Comparison of ENCODE assay signal across 13 cellular contexts in the genomic region with DNA sequence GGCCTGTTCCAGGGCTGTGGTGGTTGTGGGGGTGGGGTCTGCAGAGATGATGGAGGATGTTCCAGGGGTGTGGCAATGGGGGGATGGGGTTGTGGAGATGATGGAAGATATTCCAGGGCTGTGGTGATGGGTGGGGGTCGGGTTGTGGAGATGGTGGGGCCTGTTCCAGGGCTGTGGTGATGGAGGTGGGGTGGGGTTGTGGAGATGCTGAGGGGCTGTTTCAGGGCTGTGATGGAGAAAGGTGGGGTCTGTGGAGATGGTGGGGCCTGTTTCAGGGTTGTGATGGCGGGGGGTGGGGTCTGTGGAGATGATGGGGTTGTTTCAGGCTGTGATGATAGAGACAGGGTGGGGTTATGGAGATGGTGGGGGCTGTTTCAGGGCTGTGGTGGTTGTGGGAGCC.
A peak's percentile ranks its signal among the peaks of the same experiment; 100 is the strongest.
DNase-seq lines count a peak whose midpoint lies in the region; ATAC-seq and TF ChIP-seq lines count a peak whose summit lies in the region.
"Had no signal": no experiment of that assay in that cellular context is flagged by ENCODE, and none has a peak within 500 bp of the region (broad histone marks: within the 10 kb centered on the region; RNA-seq: fewer than 3 reads in every experiment).

No MANE protein-coding gene starts in this region.

- H3K27me3 ChIP-seq in endodermal cell (ENCODE audit: control insufficient read depth, insufficient read depth, low read length, poor library complexity, severe bottlenecking), result no peaks in the 10 kb centered on the region

- H3K4me3 ChIP-seq in HEK293 (ENCODE audit: low read depth, low read length) (no peak overlapping the region), endodermal cell (ENCODE audit: low read length) (no peak overlapping the region)

- H3K36me3 ChIP-seq in HEK293 (ENCODE audit: control insufficient read depth in 2 of 2, insufficient read depth in 1 of 2, low read length in 2 of 2) (no peaks in the 10 kb centered on the region), endodermal cell (ENCODE audit: control insufficient read depth, insufficient read depth, low read length) (no peaks in the 10 kb centered on the region)

- H3K36me3 Mint-ChIP-seq in endodermal cell (ENCODE audit: low read depth), result no peaks in the 10 kb centered on the region
- H3K36me3 Mint-ChIP-seq in osteocyte (ENCODE audit: unreplicated experiment), result no peaks in the 10 kb centered on the region
- no peaks in the 10 kb centered on the region for H3K36me3 Mint-ChIP-seq in type B pancreatic cell
- H3K36me3 Mint-ChIP-seq in WTC11, result peaks cover 8% of the 10 kb centered on the region
- no peaks in the 10 kb centered on the region for H3K36me3 Mint-ChIP-seq in mesothelial cell of epicardium
- no peaks in the 10 kb centered on the region for H3K36me3 Mint-ChIP-seq in stimulated activated effector memory CD8-positive, alpha-beta T cell treated with anti-CD3 and anti-CD28 coated beads, Interleukin-12 subunit alpha, Interleukin-12 subunit beta, amount 100 ng/mL, for 72 hours

- TF ChIP-seq CTCF in HEK293 (tag by site-specific recombination; IDR thresholded peaks at IDR 0.05) (no peak), endodermal cell (conservative IDR thresholded peaks at IDR 0.05) (no peak), osteocyte (IDR thresholded peaks at IDR 0.05) (no peak), type B pancreatic cell (conservative IDR thresholded peaks at IDR 0.05) (no peak), WTC11 (IDR thresholded peaks at IDR 0.05) (no peak), mesothelial cell of epicardium (IDR thresholded peaks at IDR 0.05; ENCODE audit: unreplicated experiment) (no peak)

- H3K4me3 Mint-ChIP-seq in endodermal cell (no peak overlapping the region), osteocyte (ENCODE audit: unreplicated experiment) (no peak overlapping the region), type B pancreatic cell (no peak overlapping the region), WTC11 (no peak overlapping the region), mesothelial cell of epicardium (no peak overlapping the region)
- H3K4me3 Mint-ChIP-seq in stimulated activated effector memory CD8-positive, alpha-beta T cell treated with anti-CD3 and anti-CD28 coated beads, Interleukin-12 subunit alpha, Interleukin-12 subunit beta, amount 100 ng/mL, for 72 hours, result no peak overlapping the region
- H3K4me3 Mint-ChIP-seq: CD4-positive, alpha-beta T cell had no signal

- no peak for ATAC-seq in WTC11
- ATAC-seq in stimulated activated effector memory CD8-positive, alpha-beta T cell treated with anti-CD3 and anti-CD28 coated beads, Interleukin-12 subunit alpha, Interleukin-12 subunit beta, amount 100 ng/mL, for 72 hours, result no peak

- no peaks in the 10 kb centered on the region for H3K4me1 ChIP-seq in HEK293 (ENCODE audit: control insufficient read depth, insufficient read depth, low read length)
- no peaks in the 10 kb centered on the region for H3K4me1 ChIP-seq in endodermal cell (ENCODE audit: control insufficient read depth, insufficient read depth, low read length)
- H3K4me1 ChIP-seq: Caco-2 had no signal

- H3K9me3 ChIP-seq in HEK293 (ENCODE audit: control insufficient read depth, insufficient read depth, low read depth, low read length) (no peaks in the 10 kb centered on the region), endodermal cell (ENCODE audit: control insufficient read depth, low read length) (no peaks in the 10 kb centered on the region)
- H3K9me3 ChIP-seq: Caco-2 had no signal

- H3K4me1 Mint-ChIP-seq in endodermal cell, result no peaks in the 10 kb centered on the region
- H3K4me1 Mint-ChIP-seq in osteocyte (ENCODE audit: unreplicated experiment), result no peaks in the 10 kb centered on the region
- H3K4me1 Mint-ChIP-seq in type B pancreatic cell (ENCODE audit: unreplicated experiment), result peaks cover 5% of the 10 kb centered on the region
- peaks cover 4% of the 10 kb centered on the region; the same call in 1 of the 2 replicates for H3K4me1 Mint-ChIP-seq in WTC11
- no peaks in the 10 kb centered on the region for H3K4me1 Mint-ChIP-seq in mesothelial cell of epicardium
- H3K4me1 Mint-ChIP-seq in stimulated activated effector memory CD8-positive, alpha-beta T cell treated with anti-CD3 and anti-CD28 coated beads, Interleukin-12 subunit alpha, Interleukin-12 subunit beta, amount 100 ng/mL, for 72 hours, result peaks cover 9% of the 10 kb centered on the region

- CTCF ChIA-PET in HEK293 (lab: Yijun Ruan, JAX), result no interaction called here
- CTCF ChIA-PET in WTC11 (lab: Charles Lee), result no interaction called here

- H3K27me3 Mint-ChIP-seq in endodermal cell (ENCODE audit: insufficient read depth), result no peaks in the 10 kb centered on the region
- H3K27me3 Mint-ChIP-seq in osteocyte (ENCODE audit: unreplicated experiment), result peaks cover 32% of the 10 kb centered on the region
- peaks cover 3% of the 10 kb centered on the region for H3K27me3 Mint-ChIP-seq in type B pancreatic cell
- no peaks in the 10 kb centered on the region; the same call in 1 of the 2 replicates for H3K27me3 Mint-ChIP-seq in WTC11 (ENCODE audit: low read depth)
- H3K27me3 Mint-ChIP-seq in mesothelial cell of epicardium (ENCODE audit: low read depth), result peaks cover 13% of the 10 kb centered on the region
- H3K27me3 Mint-ChIP-seq: CD4-positive, alpha-beta T cell had no signal

- 42% methylated on average over 2 of the region's 2 CpGs; no CpG with 5 or more reads in 1 of the 2 experiments for WGBS in endodermal cell (ENCODE audit: insufficient coverage in 1 of 2, insufficient read length in 1 of 2), 2 experiments

- peak; percentile 9 for DNase-seq in endodermal cell
- peak; percentile 60 for DNase-seq in osteocyte (ENCODE audit: extremely low spot score, unreplicated experiment)
- peak; percentile 34 for DNase-seq in type B pancreatic cell (ENCODE audit: extremely low spot score, unreplicated experiment)
- no peak for DNase-seq in WTC11 (ENCODE audit: low spot score)
- DNase-seq in mesothelial cell of epicardium (ENCODE audit: low spot score in 2 of 2, unreplicated experiment in 2 of 2), result no peak
- DNase-seq in stimulated activated effector memory CD8-positive, alpha-beta T cell treated with anti-CD3 and anti-CD28 coated beads, Interleukin-12 subunit alpha, Interleukin-12 subunit beta, amount 100 ng/mL, for 72 hours (ENCODE audit: low spot score in 2 of 2), result no peak
- DNase-seq: AML-193; Caco-2; CD4-positive, alpha-beta T cell; GOT3; H7 had no signal

- H3K27ac ChIP-seq in HEK293 (ENCODE audit: extremely low read depth, low read depth, low read length) (no peak overlapping the region), endodermal cell (ENCODE audit: low read depth, low read length) (no peak overlapping the region)
- H3K27ac ChIP-seq: C4-2B had no signal

- H3K27ac Mint-ChIP-seq in endodermal cell (no peak overlapping the region), osteocyte (ENCODE audit: unreplicated experiment) (no peak overlapping the region), type B pancreatic cell (no peak overlapping the region), WTC11 (no peak overlapping the region), mesothelial cell of epicardium (no peak overlapping the region)
- no peak overlapping the region for H3K27ac Mint-ChIP-seq in stimulated activated effector memory CD8-positive, alpha-beta T cell treated with anti-CD3 and anti-CD28 coated beads, Interleukin-12 subunit alpha, Interleukin-12 subunit beta, amount 100 ng/mL, for 72 hours

- POLR2A ChIA-PET in HEK293 (lab: Yijun Ruan, JAX) (no interaction called here), WTC11 (lab: Charles Lee) (no interaction called here)

- H3K9me3 Mint-ChIP-seq in endodermal cell (peaks cover 18% of the 10 kb centered on the region), osteocyte (ENCODE audit: unreplicated experiment) (peaks cover 3% of the 10 kb centered on the region), type B pancreatic cell (peaks cover 7% of the 10 kb centered on the region), WTC11 (peaks cover 22% of the 10 kb centered on the region), mesothelial cell of epicardium (peaks cover 18% of the 10 kb centered on the region)
- H3K9me3 Mint-ChIP-seq in stimulated activated effector memory CD8-positive, alpha-beta T cell treated with anti-CD3 and anti-CD28 coated beads, Interleukin-12 subunit alpha, Interleukin-12 subunit beta, amount 100 ng/mL, for 72 hours, result no peaks in the 10 kb centered on the region
- H3K9me3 Mint-ChIP-seq: CD4-positive, alpha-beta T cell had no signal

- H3K9ac ChIP-seq in endodermal cell (ENCODE audit: extremely low read depth, low read length, poor library complexity, severe bottlenecking), result no peak overlapping the region

TF ChIP-seq in HEK293, 187 proteins besides CTCF, POLR2A, EP300 and RAD21 (continues in another document):
- no peak for TF ChIP-seq ZNF280C (tag by site-specific recombination; IDR thresholded peaks at IDR 0.05)

TF ChIP-seq in WTC11, 78 proteins besides CTCF, POLR2A, EP300 and RAD21 (continues in another document):
- TF ChIP-seq SP1 (CRISPR knock-in tag; conservative IDR thresholded peaks at IDR 0.05) (no peak), ZSCAN18 (CRISPR knock-in tag; IDR thresholded peaks at IDR 0.05) (no peak)

Comparison
In these comparisons a context has a peak if more than half of its experiments do, and no peak if none do; other contexts are left out.
1. DNase-seq: peak in endodermal cell (single experiment), osteocyte (single experiment) and type B pancreatic cell (single experiment); none in WTC11 (single experiment), mesothelial cell of epicardium (0 of 2) and stimulated activated effector memory CD8-positive, alpha-beta T cell treated with anti-CD3 and anti-CD28 coated beads, Interleukin-12 subunit alpha, Interleukin-12 subunit beta, amount 100 ng/mL, for 72 hours (0 of 2).